15 cellular contexts compared by ENCODE assay signal in the genomic region with DNA sequence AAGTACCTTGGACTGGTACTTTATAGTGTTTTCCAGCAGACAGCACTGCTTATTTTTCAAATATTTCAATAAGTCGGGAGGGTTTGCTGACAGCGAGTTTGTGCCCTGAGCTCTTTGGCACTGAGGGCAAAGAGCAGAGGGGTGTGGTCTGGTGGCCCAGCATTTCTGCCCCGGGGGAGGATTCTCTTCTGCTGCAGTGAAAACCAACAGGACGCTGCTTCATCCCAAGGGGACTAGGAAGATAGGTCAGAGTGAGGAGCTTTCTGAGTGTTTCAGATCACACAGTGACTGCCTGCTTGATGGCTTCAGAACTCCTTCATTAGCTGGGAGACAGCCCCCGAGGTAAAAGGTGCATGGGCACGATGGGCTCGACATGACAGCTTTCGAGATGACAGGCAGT. TPM values are rescaled to one million over a fixed set of nuclear protein-coding genes. Genes with fewer than 3 reads are reported as not detected.
DNase-seq lines count a peak whose midpoint lies in the region; ATAC-seq and TF ChIP-seq lines count a peak whose summit lies in the region.
"Had no signal": no experiment of that assay in that cellular context is flagged by ENCODE, and none has a peak within 500 bp of the region (broad histone marks: within the 10 kb centered on the region; RNA-seq: fewer than 3 reads in every experiment).

No MANE protein-coding gene starts in this region.

- no peak overlapping the region for H2BK15ac ChIP-seq in H9 (ENCODE audit: low read depth, low read length)

- H3K4me3 Mint-ChIP-seq in H9: no peak overlapping the region
- H3K4me3 Mint-ChIP-seq: CD4-positive, alpha-beta T cell had no signal

- DNase-seq in H9: no peak
- DNase-seq in islet precursor cell: peak; percentile 44
- DNase-seq in right lobe of liver: peak in 1 of 3 donors; percentile 61
- DNase-seq in activated CD4-positive, CD25-positive, alpha-beta regulatory T cell (lab: John Stamatoyannopoulos, UW): no peak
- DNase-seq in NCI-H1092 treated with DMSO at 0.1 percent for 48 hours (lab: John Stamatoyannopoulos, UW): no peak
- DNase-seq: CD4-positive, alpha-beta T cell; DMS79 treated with DMSO at 0.1 percent for 48 hours; EL; GDM1; GM23248 had no signal

- TF ChIP-seq CTCF in H9 (conservative IDR thresholded peaks at IDR 0.05) (no peak), right lobe of liver (IDR thresholded peaks at IDR 0.05) (no peak)

- no peak overlapping the region for H3K14ac ChIP-seq in H9 (ENCODE audit: insufficient read depth, low read length)

- H3K36me3 Mint-ChIP-seq in H9 (ENCODE audit: insufficient read depth in 1 of 3, low read depth in 3 of 3): no peaks in the 10 kb centered on the region

- no peak overlapping the region for H3K56ac ChIP-seq in H9 (ENCODE audit: insufficient read length, low read depth, low read length)

- H2BK120ac ChIP-seq in H9 (ENCODE audit: low read depth, low read length, poor library complexity, severe bottlenecking): no peak overlapping the region

- no peak overlapping the region for H2BK12ac ChIP-seq in H9 (ENCODE audit: insufficient read length, low read depth, low read length)

- H3K79me2 ChIP-seq in H9 (ENCODE audit: insufficient read depth, low read length): no peaks in the 10 kb centered on the region

- H3K36me3 ChIP-seq in BLaER1 (no peaks in the 10 kb centered on the region), right lobe of liver (no peaks in the 10 kb centered on the region)

- no peak overlapping the region for H4K8ac ChIP-seq in H9 (replicated peaks; ENCODE audit: insufficient read length, low read depth, low read length)

- H3K4ac ChIP-seq in H9 (ENCODE audit: low read depth, low read length): no peak overlapping the region

- no peak overlapping the region for H3K9ac ChIP-seq in BLaER1
- no peak overlapping the region for H3K9ac ChIP-seq in H9 (ENCODE audit: extremely low read depth, insufficient read length, low read length)
- H3K9ac ChIP-seq: GM23248, KMS-11 had no signal

- H3K4me1 ChIP-seq in BLaER1: peaks cover 12% of the 10 kb centered on the region
- H3K4me1 ChIP-seq in H9 (ENCODE audit: insufficient read depth, low read length): no peaks in the 10 kb centered on the region
- no peaks in the 10 kb centered on the region for H3K4me1 ChIP-seq in right lobe of liver

- H2AFZ ChIP-seq in H9 (ENCODE audit: low read length): no peak overlapping the region
- H2AFZ ChIP-seq: GM23248 had no signal

- H3K4me1 Mint-ChIP-seq in H9: peaks cover 0 to 5% of the 10 kb centered on the region in 2 experiments; a peak in 2 of 4 replicates

- H3K9me3 ChIP-seq in BLaER1 (no peaks in the 10 kb centered on the region; the same call in 1 of the 2 replicates), H9 (ENCODE audit: control insufficient read depth, low read depth, low read length) (no peaks in the 10 kb centered on the region), right lobe of liver (no peaks in the 10 kb centered on the region)

- no peak overlapping the region for H2BK20ac ChIP-seq in H9 (ENCODE audit: low read depth, low read length, poor library complexity, severe bottlenecking)

- no peak overlapping the region for H4K5ac ChIP-seq in H9 (ENCODE audit: insufficient read length, low read depth, low read length)

- ATAC-seq in right lobe of liver (peak; percentile 68 to 80 (median 72)), HG02840 (IDR thresholded peaks at IDR 0.05; ENCODE audit: low FRiP score, unreplicated experiment) (no peak), HG03460 (IDR thresholded peaks at IDR 0.05; ENCODE audit: unreplicated experiment) (no peak)

- no peaks in the 10 kb centered on the region for H3K23me2 ChIP-seq in H9 (ENCODE audit: insufficient read length, low read depth, low read length, poor library complexity, severe bottlenecking)

- no CpG with 5 or more reads among the region's 8 CpGs for WGBS in H9 (ENCODE audit: extremely low coverage, insufficient read length, low lambda C conversion rate)
- WGBS in right lobe of liver (ENCODE audit: insufficient coverage, low coverage, low lambda C conversion rate, missing lambda C conversion rate): 13% methylated on average over 4 of the region's 8 CpGs

- H3K27me3 ChIP-seq in BLaER1: peaks cover 71% of the 10 kb centered on the region
- peaks cover 33% of the 10 kb centered on the region for H3K27me3 ChIP-seq in H9 (ENCODE audit: insufficient read depth, low read length)
- H3K27me3 ChIP-seq in right lobe of liver: peaks cover 0 to 20% of the 10 kb centered on the region in 2 donors

- peak overlapping the region; percentile 86 for H3K23ac ChIP-seq in H9 (ENCODE audit: insufficient read length, low read depth, low read length)

- no peak for TF ChIP-seq POLR2A in right lobe of liver (IDR thresholded peaks at IDR 0.05)

- H4K91ac ChIP-seq in H9 (ENCODE audit: insufficient read length, low read depth, low read length): no peak overlapping the region

- no peak overlapping the region for H2AK5ac ChIP-seq in H9 (ENCODE audit: insufficient read length, low read length)

- no peak overlapping the region for H3K4me3 ChIP-seq in BLaER1
- no peak overlapping the region for H3K4me3 ChIP-seq in right lobe of liver
- H3K4me3 ChIP-seq: GM23248 had no signal

- peaks cover 94% of the 10 kb centered on the region for H3K27me3 Mint-ChIP-seq in H9 (ENCODE audit: low read depth)

- no peak overlapping the region for H2BK5ac ChIP-seq in H9 (ENCODE audit: insufficient read length, low read length)

- H3K27ac ChIP-seq in BLaER1 (no peak overlapping the region), H9 (ENCODE audit: insufficient read length, low read depth, low read length) (no peak overlapping the region), right lobe of liver (no peak overlapping the region)
- H3K27ac ChIP-seq: GM23248, KMS-11 had no signal

- no peak overlapping the region for H3K27ac Mint-ChIP-seq in H9
- H3K27ac Mint-ChIP-seq: CD4-positive, alpha-beta T cell had no signal

- H3T11ph ChIP-seq in H9 (ENCODE audit: low read length): no peak overlapping the region

- intact Hi-C loops in right lobe of liver (cut with DNase I): no loop called here

- no peaks in the 10 kb centered on the region for H3K79me1 ChIP-seq in H9 (ENCODE audit: insufficient read depth, low read depth, low read length, poor library complexity, severe bottlenecking)

- H4K20me1 ChIP-seq in BLaER1 (peaks cover 16% of the 10 kb centered on the region; the same call in 1 of the 2 replicates), H9 (ENCODE audit: control insufficient read depth, insufficient read depth, insufficient read length) (no peaks in the 10 kb centered on the region)

- H3K4me2 ChIP-seq in BLaER1 (peak overlapping the region; percentile 58), H9 (ENCODE audit: insufficient read depth, insufficient read length, low read length) (no peak overlapping the region)
- H3K4me2 ChIP-seq: KMS-11 had no signal

- H3K18ac ChIP-seq in H9 (ENCODE audit: insufficient read length, low read depth, low read length): no peak overlapping the region

- peaks cover 0 to 3% of the 10 kb centered on the region in 2 experiments; a peak in 1 of 5 replicates for H3K9me3 Mint-ChIP-seq in H9
- H3K9me3 Mint-ChIP-seq: CD4-positive, alpha-beta T cell had no signal

RNA-seq across cellular contexts. Expression of a gene that starts 8.6 kb away (rescaled TPM):
- total RNA-seq in H9 (2021) (not detected in 2 replicates), right lobe of liver (1 to 10 TPM in 1 of 6 experiments, under 1 TPM in 5; 0.20 to 1.1 (median 0.26) TPM)

RNA-seq across cellular contexts. Expression of a gene that starts 13.3 kb away (rescaled TPM):
- total RNA-seq in H9 (2021): 1.6 and 2.1 TPM in 2 replicates
- under 1 TPM in 5 of 6 experiments, not detected in 1; 0.07 to 0.43 (median 0.12) TPM for total RNA-seq in right lobe of liver
- total RNA-seq: HT1080 had no signal

RNA-seq across cellular contexts. Expression of a gene that starts 27.5 kb away (rescaled TPM):
- total RNA-seq in H9 (2021): not detected in 2 replicates
- not detected for total RNA-seq in right lobe of liver
- total RNA-seq: CD4-positive, alpha-beta T cell had no signal

RNA-seq across cellular contexts. Expression of a gene that starts 52.5 kb away (rescaled TPM):
- total RNA-seq in H9 (2021) (not detected in 2 replicates), right lobe of liver (not detected)
- total RNA-seq: CD4-positive, alpha-beta T cell had no signal

Comparison
In these comparisons a context has a peak if more than half of its experiments do, and no peak if none do; other contexts are left out.
1. ATAC-seq: peak in right lobe of liver (4 of 4); none in HG02840 (single experiment) and HG03460 (single experiment).